In genomic region chr1:5829414-5829813, GRCh38 we compare ENCODE assay signal across 27 cellular contexts.
"Had no signal": no experiment of that assay in that cellular context is flagged by ENCODE, and none has a peak within 500 bp of the region (broad histone marks: within the 10 kb centered on the region; RNA-seq: fewer than 3 reads in every experiment).

No MANE protein-coding gene starts in this region.

- H3K4me1 Mint-ChIP-seq: activated CD4-positive, alpha-beta T cell treated with anti-CD3 and anti-CD28 coated beads, Interleukin-2, amount 10 ng/mL, durations not matched to agents 7 days and 5 days; activated naive CD4-positive, alpha-beta T cell treated with anti-CD3 and anti-CD28 coated beads, Interleukin-2, amount 10 ng/mL, durations not matched to agents 7 days and 5 days; activated naive CD8-positive, alpha-beta T cell treated with anti-CD3 and anti-CD28 coated beads for 36 hours; T-cell had no signal

- H3K27me3 Mint-ChIP-seq: activated CD4-positive, alpha-beta memory T cell treated with anti-CD3 and anti-CD28 coated beads for 36 hours; activated naive CD8-positive, alpha-beta T cell treated with anti-CD3 and anti-CD28 coated beads for 36 hours had no signal

- H3K36me3 ChIP-seq: brain microvascular endothelial cell, MG63 had no signal

- H3K27ac ChIP-seq: brain microvascular endothelial cell, SK-N-MC, VCaP had no signal

- H3K27me3 ChIP-seq: brain microvascular endothelial cell, MG63 had no signal

- H3K36me3 Mint-ChIP-seq: activated CD4-positive, alpha-beta memory T cell treated with anti-CD3 and anti-CD28 coated beads for 36 hours; activated naive CD4-positive, alpha-beta T cell treated with anti-CD3 and anti-CD28 coated beads, Interleukin-2, amount 10 ng/mL, durations not matched to agents 7 days and 5 days; activated naive CD8-positive, alpha-beta T cell treated with anti-CD3 and anti-CD28 coated beads for 36 hours; T-cell had no signal

- H3K27ac Mint-ChIP-seq: activated CD4-positive, alpha-beta memory T cell treated with anti-CD3 and anti-CD28 coated beads for 36 hours; activated CD4-positive, alpha-beta T cell treated with anti-CD3 and anti-CD28 coated beads, Interleukin-2, amount 10 ng/mL, durations not matched to agents 7 days and 5 days; activated naive CD4-positive, alpha-beta T cell treated with anti-CD3 and anti-CD28 coated beads, Interleukin-2, amount 10 ng/mL, durations not matched to agents 7 days and 5 days; activated naive CD8-positive, alpha-beta T cell treated with anti-CD3 and anti-CD28 coated beads for 36 hours; activated T-cell treated with anti-CD3 and anti-CD28 coated beads, Interleukin-2, amount 50 U/mL, for 72 hours; activated T-helper 2 cell treated with anti-CD3 and anti-CD28 coated beads, Interferon-gamma antibody, Interleukin-2, Interleukin-4, amounts not matched to agents 10 μg/mL and 5 μg/mL and 100 μg/mL, durations not matched to agents 14 hours and 24 hours and 36 hours; T-cell had no signal

- ATAC-seq: activated T-cell treated with anti-CD3 and anti-CD28 coated beads, Interleukin-2, amount 50 U/mL, for 72 hours; Panc1; Right ventricle myocardium inferior; T-cell had no signal

- H3K4me3 Mint-ChIP-seq: activated CD4-positive, alpha-beta memory T cell treated with anti-CD3 and anti-CD28 coated beads for 36 hours; activated CD4-positive, alpha-beta T cell treated with anti-CD3 and anti-CD28 coated beads, Interleukin-2, amount 10 ng/mL, durations not matched to agents 7 days and 5 days; activated naive CD4-positive, alpha-beta T cell treated with anti-CD3 and anti-CD28 coated beads, Interleukin-2, amount 10 ng/mL, durations not matched to agents 7 days and 5 days; activated naive CD8-positive, alpha-beta T cell treated with anti-CD3 and anti-CD28 coated beads for 36 hours; activated T-cell treated with anti-CD3 and anti-CD28 coated beads, Interleukin-2, amount 50 U/mL, for 72 hours; T-cell had no signal

- DNase-seq: activated CD4-positive, alpha-beta memory T cell treated with anti-CD3 and anti-CD28 coated beads for 36 hours; activated CD4-positive, alpha-beta T cell treated with anti-CD3 and anti-CD28 coated beads, Interleukin-2, amount 10 ng/mL, durations not matched to agents 7 days and 5 days; activated CD4-positive, CD25-positive, alpha-beta regulatory T cell; activated CD8-positive, alpha-beta memory T cell treated with anti-CD3 and anti-CD28 coated beads for 24 hours; activated gamma-delta T cell treated with Interleukin-2 at 50 U/mL for 16 hours; activated naive CD8-positive, alpha-beta T cell treated with anti-CD3 and anti-CD28 coated beads for 36 hours; activated T-cell treated with anti-CD3 and anti-CD28 coated beads, Interleukin-2, amount 50 U/mL, for 72 hours; brain microvascular endothelial cell; MG63; MV-4-11; NCI-H1105; NCI-H1436; NCI-H1694 treated with DMSO at 0.1 percent for 48 hours; NCI-H2029 treated with DMSO at 0.1 percent for 48 hours; NCI-H345; NCI-H510A; NCI-H526 treated with DMSO at 0.1 percent for 48 hours; NK-92 treated with Interleukin-12 subunit alpha and Interleukin-12 subunit beta, amount 100 ng/mL, for 24 hours; OCI-M1; RPMI8226; T-cell had no signal

- H3K4me3 ChIP-seq: MG63, SK-N-MC had no signal

- H3K9me3 ChIP-seq: MG63 had no signal

- H3K9me3 Mint-ChIP-seq: activated CD4-positive, alpha-beta memory T cell treated with anti-CD3 and anti-CD28 coated beads for 36 hours; activated naive CD4-positive, alpha-beta T cell treated with anti-CD3 and anti-CD28 coated beads, Interleukin-2, amount 10 ng/mL, durations not matched to agents 7 days and 5 days; activated T-helper 2 cell treated with anti-CD3 and anti-CD28 coated beads, Interferon-gamma antibody, Interleukin-2, Interleukin-4, amounts not matched to agents 10 μg/mL and 5 μg/mL and 100 μg/mL, durations not matched to agents 14 hours and 24 hours and 36 hours had no signal
